In the genomic region with DNA sequence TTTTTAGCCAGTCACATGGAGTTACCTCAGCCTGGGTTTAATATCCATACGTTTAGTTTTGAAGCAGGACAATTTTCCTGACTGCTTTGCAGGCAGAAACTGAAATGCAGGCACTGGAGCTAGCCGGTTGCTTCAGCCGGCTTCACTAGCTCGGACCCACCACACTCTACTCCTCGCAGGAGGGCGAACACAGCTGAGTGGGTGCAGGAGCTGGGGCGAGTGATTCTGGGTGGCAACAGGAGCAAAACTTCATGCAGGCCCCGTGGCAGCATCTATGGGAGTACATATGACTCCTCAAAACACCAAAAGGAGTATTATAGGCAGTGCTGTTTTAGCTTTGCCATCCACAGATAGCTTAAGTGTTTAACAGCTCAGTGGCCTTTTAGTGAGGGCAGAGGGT, we compare ENCODE assay signal across 1 cellular context.
TF ChIP-seq lines count a peak whose summit lies in the region.

No MANE protein-coding gene starts in this region.

TF ChIP-seq in GM23338, 12 proteins besides CTCF, POLR2A, EP300 and RAD21 (continued from another document):
- TF ChIP-seq, protein P1, sequence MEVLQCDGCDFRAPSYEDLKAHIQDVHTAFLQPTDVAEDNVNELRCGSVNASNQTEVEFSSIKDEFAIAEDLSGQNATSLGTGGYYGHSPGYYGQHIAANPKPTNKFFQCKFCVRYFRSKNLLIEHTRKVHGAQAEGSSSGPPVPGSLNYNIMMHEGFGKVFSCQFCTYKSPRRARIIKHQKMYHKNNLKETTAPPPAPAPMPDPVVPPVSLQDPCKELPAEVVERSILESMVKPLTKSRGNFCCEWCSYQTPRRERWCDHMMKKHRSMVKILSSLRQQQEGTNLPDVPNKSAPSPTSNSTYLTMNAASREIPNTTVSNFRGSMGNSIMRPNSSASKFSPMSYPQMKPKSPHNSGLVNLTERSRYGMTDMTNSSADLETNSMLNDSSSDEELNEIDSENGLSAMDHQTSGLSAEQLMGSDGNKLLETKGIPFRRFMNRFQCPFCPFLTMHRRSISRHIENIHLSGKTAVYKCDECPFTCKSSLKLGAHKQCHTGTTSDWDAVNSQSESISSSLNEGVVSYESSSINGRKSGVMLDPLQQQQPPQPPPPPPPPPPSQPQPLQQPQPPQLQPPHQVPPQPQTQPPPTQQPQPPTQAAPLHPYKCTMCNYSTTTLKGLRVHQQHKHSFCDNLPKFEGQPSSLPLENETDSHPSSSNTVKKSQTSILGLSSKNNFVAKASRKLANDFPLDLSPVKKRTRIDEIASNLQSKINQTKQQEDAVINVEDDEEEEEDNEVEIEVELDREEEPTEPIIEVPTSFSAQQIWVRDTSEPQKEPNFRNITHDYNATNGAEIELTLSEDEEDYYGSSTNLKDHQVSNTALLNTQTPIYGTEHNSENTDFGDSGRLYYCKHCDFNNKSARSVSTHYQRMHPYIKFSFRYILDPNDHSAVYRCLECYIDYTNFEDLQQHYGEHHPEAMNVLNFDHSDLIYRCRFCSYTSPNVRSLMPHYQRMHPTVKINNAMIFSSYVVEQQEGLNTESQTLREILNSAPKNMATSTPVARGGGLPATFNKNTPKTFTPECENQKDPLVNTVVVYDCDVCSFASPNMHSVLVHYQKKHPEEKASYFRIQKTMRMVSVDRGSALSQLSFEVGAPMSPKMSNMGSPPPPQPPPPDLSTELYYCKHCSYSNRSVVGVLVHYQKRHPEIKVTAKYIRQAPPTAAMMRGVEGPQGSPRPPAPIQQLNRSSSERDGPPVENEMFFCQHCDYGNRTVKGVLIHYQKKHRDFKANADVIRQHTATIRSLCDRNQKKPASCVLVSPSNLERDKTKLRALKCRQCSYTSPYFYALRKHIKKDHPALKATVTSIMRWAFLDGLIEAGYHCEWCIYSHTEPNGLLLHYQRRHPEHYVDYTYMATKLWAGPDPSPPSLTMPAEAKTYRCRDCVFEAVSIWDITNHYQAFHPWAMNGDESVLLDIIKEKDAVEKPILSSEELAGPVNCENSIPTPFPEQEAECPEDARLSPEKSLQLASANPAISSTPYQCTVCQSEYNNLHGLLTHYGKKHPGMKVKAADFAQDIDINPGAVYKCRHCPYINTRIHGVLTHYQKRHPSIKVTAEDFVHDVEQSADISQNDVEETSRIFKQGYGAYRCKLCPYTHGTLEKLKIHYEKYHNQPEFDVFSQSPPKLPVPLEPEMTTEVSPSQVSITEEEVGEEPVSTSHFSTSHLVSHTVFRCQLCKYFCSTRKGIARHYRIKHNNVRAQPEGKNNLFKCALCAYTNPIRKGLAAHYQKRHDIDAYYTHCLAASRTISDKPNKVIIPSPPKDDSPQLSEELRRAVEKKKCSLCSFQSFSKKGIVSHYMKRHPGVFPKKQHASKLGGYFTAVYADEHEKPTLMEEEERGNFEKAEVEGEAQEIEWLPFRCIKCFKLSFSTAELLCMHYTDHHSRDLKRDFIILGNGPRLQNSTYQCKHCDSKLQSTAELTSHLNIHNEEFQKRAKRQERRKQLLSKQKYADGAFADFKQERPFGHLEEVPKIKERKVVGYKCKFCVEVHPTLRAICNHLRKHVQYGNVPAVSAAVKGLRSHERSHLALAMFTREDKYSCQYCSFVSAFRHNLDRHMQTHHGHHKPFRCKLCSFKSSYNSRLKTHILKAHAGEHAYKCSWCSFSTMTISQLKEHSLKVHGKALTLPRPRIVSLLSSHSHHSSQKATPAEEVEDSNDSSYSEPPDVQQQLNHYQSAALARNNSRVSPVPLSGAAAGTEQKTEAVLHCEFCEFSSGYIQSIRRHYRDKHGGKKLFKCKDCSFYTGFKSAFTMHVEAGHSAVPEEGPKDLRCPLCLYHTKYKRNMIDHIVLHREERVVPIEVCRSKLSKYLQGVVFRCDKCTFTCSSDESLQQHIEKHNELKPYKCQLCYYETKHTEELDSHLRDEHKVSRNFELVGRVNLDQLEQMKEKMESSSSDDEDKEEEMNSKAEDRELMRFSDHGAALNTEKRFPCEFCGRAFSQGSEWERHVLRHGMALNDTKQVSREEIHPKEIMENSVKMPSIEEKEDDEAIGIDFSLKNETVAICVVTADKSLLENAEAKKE (CRISPR knock-in tag; IDR thresholded peaks at IDR 0.05): no peak
- TF ChIP-seq, protein P2, sequence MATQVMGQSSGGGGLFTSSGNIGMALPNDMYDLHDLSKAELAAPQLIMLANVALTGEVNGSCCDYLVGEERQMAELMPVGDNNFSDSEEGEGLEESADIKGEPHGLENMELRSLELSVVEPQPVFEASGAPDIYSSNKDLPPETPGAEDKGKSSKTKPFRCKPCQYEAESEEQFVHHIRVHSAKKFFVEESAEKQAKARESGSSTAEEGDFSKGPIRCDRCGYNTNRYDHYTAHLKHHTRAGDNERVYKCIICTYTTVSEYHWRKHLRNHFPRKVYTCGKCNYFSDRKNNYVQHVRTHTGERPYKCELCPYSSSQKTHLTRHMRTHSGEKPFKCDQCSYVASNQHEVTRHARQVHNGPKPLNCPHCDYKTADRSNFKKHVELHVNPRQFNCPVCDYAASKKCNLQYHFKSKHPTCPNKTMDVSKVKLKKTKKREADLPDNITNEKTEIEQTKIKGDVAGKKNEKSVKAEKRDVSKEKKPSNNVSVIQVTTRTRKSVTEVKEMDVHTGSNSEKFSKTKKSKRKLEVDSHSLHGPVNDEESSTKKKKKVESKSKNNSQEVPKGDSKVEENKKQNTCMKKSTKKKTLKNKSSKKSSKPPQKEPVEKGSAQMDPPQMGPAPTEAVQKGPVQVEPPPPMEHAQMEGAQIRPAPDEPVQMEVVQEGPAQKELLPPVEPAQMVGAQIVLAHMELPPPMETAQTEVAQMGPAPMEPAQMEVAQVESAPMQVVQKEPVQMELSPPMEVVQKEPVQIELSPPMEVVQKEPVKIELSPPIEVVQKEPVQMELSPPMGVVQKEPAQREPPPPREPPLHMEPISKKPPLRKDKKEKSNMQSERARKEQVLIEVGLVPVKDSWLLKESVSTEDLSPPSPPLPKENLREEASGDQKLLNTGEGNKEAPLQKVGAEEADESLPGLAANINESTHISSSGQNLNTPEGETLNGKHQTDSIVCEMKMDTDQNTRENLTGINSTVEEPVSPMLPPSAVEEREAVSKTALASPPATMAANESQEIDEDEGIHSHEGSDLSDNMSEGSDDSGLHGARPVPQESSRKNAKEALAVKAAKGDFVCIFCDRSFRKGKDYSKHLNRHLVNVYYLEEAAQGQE (IDR thresholded peaks at IDR 0.05; ENCODE audit: unreplicated experiment): no peak
- TF ChIP-seq, protein P3, sequence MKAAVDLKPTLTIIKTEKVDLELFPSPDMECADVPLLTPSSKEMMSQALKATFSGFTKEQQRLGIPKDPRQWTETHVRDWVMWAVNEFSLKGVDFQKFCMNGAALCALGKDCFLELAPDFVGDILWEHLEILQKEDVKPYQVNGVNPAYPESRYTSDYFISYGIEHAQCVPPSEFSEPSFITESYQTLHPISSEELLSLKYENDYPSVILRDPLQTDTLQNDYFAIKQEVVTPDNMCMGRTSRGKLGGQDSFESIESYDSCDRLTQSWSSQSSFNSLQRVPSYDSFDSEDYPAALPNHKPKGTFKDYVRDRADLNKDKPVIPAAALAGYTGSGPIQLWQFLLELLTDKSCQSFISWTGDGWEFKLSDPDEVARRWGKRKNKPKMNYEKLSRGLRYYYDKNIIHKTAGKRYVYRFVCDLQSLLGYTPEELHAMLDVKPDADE (IDR thresholded peaks at IDR 0.05): no peak
- TF ChIP-seq EZH2phosphoT487 (IDR thresholded peaks at IDR 0.05; ENCODE audit: unreplicated experiment) (no peak), STAT1 (IDR thresholded peaks at IDR 0.05; ENCODE audit: unreplicated experiment) (no peak)
